ENCODE assay signal across 13 cellular contexts in genomic region chr5:93588586-93589347, GRCh38. TPM values are rescaled to one million over a fixed set of nuclear protein-coding genes. Genes with fewer than 3 reads are reported as not detected.
DNase-seq lines count a peak whose midpoint lies in the region; ATAC-seq and TF ChIP-seq lines count a peak whose summit lies in the region.
"Had no signal": no experiment of that assay in that cellular context is flagged by ENCODE, and none has a peak within 500 bp of the region (broad histone marks: within the 10 kb centered on the region; RNA-seq: fewer than 3 reads in every experiment).

No MANE protein-coding gene starts in this region.

- peaks cover 4% of the 10 kb centered on the region for H3K4me1 ChIP-seq in CD4-positive, alpha-beta memory T cell (ENCODE audit: insufficient read depth, low read length)
- peaks cover 9% of the 10 kb centered on the region for H3K4me1 ChIP-seq in NT2/D1 (ENCODE audit: insufficient read depth, insufficient read length)

- peaks cover 9 to 26% (median 12%) of the 10 kb centered on the region in 4 donors for H3K4me1 Mint-ChIP-seq in CD4-positive, alpha-beta memory T cell
- peaks cover 22 to 25% of the 10 kb centered on the region in 2 donors for H3K4me1 Mint-ChIP-seq in natural killer cell

- peaks cover 3 to 5% of the 10 kb centered on the region in 2 donors for H3K36me3 Mint-ChIP-seq in CD4-positive, alpha-beta memory T cell
- no peaks in the 10 kb centered on the region for H3K36me3 Mint-ChIP-seq in natural killer cell

- intact Hi-C loops in CD4-positive, alpha-beta memory T cell (cut with micrococcal nuclease): loop anchor here (10.0 kb wide), 1 partner anchor 1026 kb away; the partner anchor contains the start of genes KIAA0825 and SLF1
- intact Hi-C loops in natural killer cell (cut with micrococcal nuclease): no loop called here

- TF ChIP-seq POLR2A in erythroblast (IDR thresholded peaks at IDR 0.05; ENCODE audit: low read length): no peak

- no peaks in the 10 kb centered on the region for H3K36me3 ChIP-seq in CD4-positive, alpha-beta memory T cell (ENCODE audit: insufficient read depth, low read length)
- no peaks in the 10 kb centered on the region for H3K36me3 ChIP-seq in NT2/D1 (ENCODE audit: insufficient read depth, insufficient read length, low read length)

- POLR2A ChIA-PET in CD4-positive, alpha-beta memory T cell (lab: Charles Lee; ENCODE audit: partially characterized antibody): interaction anchor here (1.2 kb wide), 1 partner anchor 32 kb away, joined by 4 read pairs; no protein-coding TSS in a partner anchor

- H3K9me3 Mint-ChIP-seq in CD4-positive, alpha-beta memory T cell: peaks cover 0 to 26% (median 17%) of the 10 kb centered on the region in 8 donors
- no peaks in the 10 kb centered on the region for H3K9me3 Mint-ChIP-seq in natural killer cell

- peak overlapping the region in 4 of 7 donors; percentile 61 to 93 (median 81) for H3K27ac Mint-ChIP-seq in CD4-positive, alpha-beta memory T cell
- H3K27ac Mint-ChIP-seq in natural killer cell: no peak overlapping the region

- no peaks in the 10 kb centered on the region for H3K9me3 ChIP-seq in CD4-positive, alpha-beta memory T cell (ENCODE audit: control insufficient read depth in 1 of 2, low read length in 2 of 2)
- H3K9me3 ChIP-seq in NT2/D1 (ENCODE audit: insufficient read depth, low read length): no peaks in the 10 kb centered on the region
- H3K9me3 ChIP-seq: HAP-1 had no signal

- no peak for DNase-seq in CD4-positive, alpha-beta memory T cell
- no peak for DNase-seq in NT2/D1 (ENCODE audit: low read depth, low spot score)
- DNase-seq in epithelial cell of proximal tubule (ENCODE audit: low read depth): no peak
- DNase-seq in natural killer cell: no peak
- no peak for DNase-seq in NOMO-1 treated with dmso at 0.1 percent for 144 hours (lab: John Stamatoyannopoulos, UW; ENCODE audit: unreplicated experiment)
- DNase-seq in erythroblast (lab: John Stamatoyannopoulos, UW): no peak
- no peak for DNase-seq in SHP77 treated with DMSO at 0.1 percent for 48 hours (lab: John Stamatoyannopoulos, UW)
- DNase-seq: activated T-cell treated with anti-CD3 and anti-CD28 coated beads, Interleukin-2, amount 50 U/mL, for 48 hours; DMS153; effector CD8-positive, alpha-beta T cell had no signal

- no peak overlapping the region for H3K9ac ChIP-seq in NT2/D1 (ENCODE audit: insufficient read length, low read depth)

- H3K27ac ChIP-seq in CD4-positive, alpha-beta memory T cell (ENCODE audit: low read depth, low read length): no peak overlapping the region

- CTCF ChIA-PET in CD4-positive, alpha-beta memory T cell (lab: Charles Lee; ENCODE audit: partially characterized antibody): interaction anchor here (1.0 kb wide), 1 partner anchor 19 kb away, joined by 3 read pairs; no protein-coding TSS in a partner anchor

- no peak for TF ChIP-seq CTCF in epithelial cell of proximal tubule (conservative IDR thresholded peaks at IDR 0.05; ENCODE audit: low read depth, low read length)
- no peak for TF ChIP-seq CTCF in natural killer cell (IDR thresholded peaks at IDR 0.05)

- H3K4me3 Mint-ChIP-seq in CD4-positive, alpha-beta memory T cell: peak overlapping the region in 7 of 8 donors; percentile 33 to 81 (median 72)
- H3K4me3 Mint-ChIP-seq in natural killer cell: peak overlapping the region; percentile 68

- peaks cover 67% of the 10 kb centered on the region for H3K27me3 ChIP-seq in CD4-positive, alpha-beta memory T cell (ENCODE audit: insufficient read depth, low read length)
- peaks cover 89% of the 10 kb centered on the region for H3K27me3 ChIP-seq in NT2/D1 (ENCODE audit: insufficient read depth, insufficient read length)

- peaks cover 51 to 64% of the 10 kb centered on the region in 2 donors for H3K27me3 Mint-ChIP-seq in CD4-positive, alpha-beta memory T cell
- peaks cover 60 to 76% of the 10 kb centered on the region in 2 donors for H3K27me3 Mint-ChIP-seq in natural killer cell (ENCODE audit: low read depth in 2 of 2)

- H3K4me3 ChIP-seq in CD4-positive, alpha-beta memory T cell (ENCODE audit: low read length in 2 of 2): no peak overlapping the region
- peak overlapping the region; percentile 21 for H3K4me3 ChIP-seq in NT2/D1 (ENCODE audit: insufficient read length, low read depth)
- H3K4me3 ChIP-seq in epithelial cell of proximal tubule (ENCODE audit: low read depth, low read length): peak overlapping the region; percentile 47
- H3K4me3 ChIP-seq: HAP-1 had no signal

- no peak for ATAC-seq in natural killer cell
- ATAC-seq in HG03159 (IDR thresholded peaks at IDR 0.05; ENCODE audit: unreplicated experiment): no peak

RNA-seq across cellular contexts. Expression of gene NR2F1, which starts 5.7 kb away (rescaled TPM):
- total RNA-seq in CD4-positive, alpha-beta memory T cell: not detected
- not detected for polyA plus RNA-seq in CD4-positive, alpha-beta memory T cell
- total RNA-seq in epithelial cell of proximal tubule: 12.6 and 14.8 TPM in 2 replicates
- not detected for total RNA-seq in natural killer cell

RNA-seq across cellular contexts. Expression of gene NR2F1-AS1, which starts 7.7 kb away (rescaled TPM):
- total RNA-seq in CD4-positive, alpha-beta memory T cell: not detected
- polyA plus RNA-seq in CD4-positive, alpha-beta memory T cell: not detected
- total RNA-seq in epithelial cell of proximal tubule (1.2 and 1.6 TPM in 2 replicates), natural killer cell (not detected)
- total RNA-seq: mononuclear cell had no signal

Comparison
In these comparisons a context has a peak if more than half of its experiments do, and no peak if none do; other contexts are left out.
1. H3K4me3 ChIP-seq: peak in NT2/D1 (single experiment) and epithelial cell of proximal tubule (single experiment); none in CD4-positive, alpha-beta memory T cell (0 of 2).
2. H3K27ac Mint-ChIP-seq: peak in CD4-positive, alpha-beta memory T cell (4 of 7); none in natural killer cell (0 of 2).
3. RNA of gene NR2F1, which starts 5.7 kb away (total RNA-seq): 12.6 to 14.8 TPM in epithelial cell of proximal tubule; not detected in CD4-positive, alpha-beta memory T cell and not detected in natural killer cell; every median in the first group is over 10 times any median in the second.